In the genomic region with DNA sequence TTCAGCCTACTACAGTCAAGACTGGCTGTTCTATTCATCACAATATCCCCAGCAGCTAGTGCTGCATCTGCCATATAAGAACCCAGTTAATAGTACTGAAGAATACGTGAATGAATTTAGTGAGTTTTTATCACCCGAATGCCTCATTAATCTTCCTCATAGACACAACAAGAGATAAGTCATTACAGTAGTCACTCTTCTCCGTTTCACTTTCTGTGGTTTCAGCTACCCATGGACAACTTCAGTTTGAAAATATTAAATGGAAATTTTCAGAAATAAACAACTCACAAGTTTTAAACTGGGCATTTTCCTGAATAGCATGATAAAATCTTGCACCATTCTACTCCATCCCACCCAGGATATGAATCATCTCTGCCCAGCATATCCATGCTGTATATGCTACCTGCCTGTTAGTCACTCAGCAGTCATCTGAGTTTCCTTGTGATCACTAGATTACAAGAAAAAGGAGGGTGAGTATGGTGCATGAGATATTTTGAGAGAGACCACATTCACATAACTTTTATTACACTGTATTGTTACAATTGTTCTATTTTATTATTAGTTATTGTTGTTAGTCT, we compare ENCODE assay signal across 11 cellular contexts.
DNase-seq lines count a peak whose midpoint lies in the region; ATAC-seq and TF ChIP-seq lines count a peak whose summit lies in the region.
"Had no signal": no experiment of that assay in that cellular context is flagged by ENCODE, and none has a peak within 500 bp of the region (broad histone marks: within the 10 kb centered on the region; RNA-seq: fewer than 3 reads in every experiment).

No MANE protein-coding gene starts in this region.

- POLR2A ChIA-PET in PC-3 (lab: Charles Lee; ENCODE audit: unreplicated experiment) = no interaction called here

- H3K9ac ChIP-seq in PC-3 (ENCODE audit: low read length) (peak overlapping the region; percentile 78), MM.1S (ENCODE audit: low read length) (no peak overlapping the region)

- H3K36me3 ChIP-seq in PC-3 (ENCODE audit: low read depth, low read length) (no peaks in the 10 kb centered on the region), MM.1S (replicated peaks; ENCODE audit: insufficient read depth, low read length) (no peaks in the 10 kb centered on the region)

- peak overlapping the region; percentile 50 for H2AFZ ChIP-seq in PC-3 (ENCODE audit: low read length)
- H2AFZ ChIP-seq in MM.1S (ENCODE audit: low read length) = no peak overlapping the region

- H3K27ac ChIP-seq in PC-3 (ENCODE audit: low read length) (peak overlapping the region; percentile 97), MM.1S (ENCODE audit: low read length) (no peak overlapping the region)
- H3K27ac ChIP-seq: SK-N-MC had no signal

- H3K9me3 ChIP-seq in PC-3 (ENCODE audit: low read length) (no peaks in the 10 kb centered on the region), MM.1S (replicated peaks; ENCODE audit: insufficient read depth, low read length) (no peaks in the 10 kb centered on the region)

- H3K4me2 ChIP-seq in PC-3 (ENCODE audit: low read length) (peak overlapping the region; percentile 79), MM.1S (ENCODE audit: low read depth, low read length) (no peak overlapping the region)

- H3K4me3 ChIP-seq in PC-3 (ENCODE audit: low read length) (peak overlapping the region; percentile 37; the same call in 1 of the 2 replicates), fibroblast of villous mesenchyme (ENCODE audit: low read depth, low read length) (no peak overlapping the region), MM.1S (ENCODE audit: low read length) (no peak overlapping the region)
- H3K4me3 ChIP-seq: lung, SK-N-MC had no signal

- CTCF ChIA-PET in PC-3 (lab: Charles Lee) = no interaction called here

- intact Hi-C loops in PC-3 (cut with micrococcal nuclease) = loop anchor here (10.0 kb wide), 1 partner anchor 169 kb away; no protein-coding TSS in a partner anchor

- H3K9me3 Mint-ChIP-seq in HFFc6 = no peaks in the 10 kb centered on the region

- H3K79me2 ChIP-seq in PC-3 (ENCODE audit: low read length) (no peaks in the 10 kb centered on the region), MM.1S (ENCODE audit: low read length) (no peaks in the 10 kb centered on the region)

- TF ChIP-seq CTCF in HFFc6 (IDR thresholded peaks at IDR 0.05) (no peak), PC-3 (conservative IDR thresholded peaks at IDR 0.05; ENCODE audit: low read depth, low read length) (no peak), fibroblast of villous mesenchyme (IDR thresholded peaks at IDR 0.05; ENCODE audit: insufficient read depth, low read depth, low read length) (no peak), MM.1S (IDR thresholded peaks at IDR 0.05; ENCODE audit: low read length) (no peak)

- H3K4me3 Mint-ChIP-seq in HFFc6 = peak overlapping the region; percentile 64
- H3K4me3 Mint-ChIP-seq: effector memory CD8-positive, alpha-beta T cell had no signal

- ATAC-seq in PC-3 = peak; percentile 95
- ATAC-seq in GM18873 (IDR thresholded peaks at IDR 0.05; ENCODE audit: low FRiP score, unreplicated experiment) = no peak
- ATAC-seq: effector memory CD8-positive, alpha-beta T cell had no signal

- H3K27me3 ChIP-seq in PC-3 (ENCODE audit: low read length) = no peaks in the 10 kb centered on the region
- H3K27me3 ChIP-seq in MM.1S (replicated peaks; ENCODE audit: insufficient read depth, low read length) = no peaks in the 10 kb centered on the region

- DNase-seq in GM03348 (ENCODE audit: low spot score) = peak; percentile 36
- peak; percentile 77 for DNase-seq in HFFc6
- DNase-seq in PC-3 = peak; percentile 94
- peak; percentile 70 for DNase-seq in fibroblast of villous mesenchyme (ENCODE audit: low read depth)
- no peak for DNase-seq in MM.1S
- DNase-seq in stimulated activated CD4-positive, alpha-beta T cell treated with anti-CD3 and anti-CD28 coated beads, Interleukin-12 subunit alpha, Interleukin-12 subunit beta, amount 100 ng/mL, for 4 hours = no peak
- DNase-seq in NCI-H146 (lab: John Stamatoyannopoulos, UW) = no peak
- DNase-seq: effector memory CD8-positive, alpha-beta T cell had no signal

- H4K20me1 ChIP-seq in PC-3 (ENCODE audit: low read length) (no peaks in the 10 kb centered on the region), MM.1S (ENCODE audit: insufficient read depth, low read length) (no peaks in the 10 kb centered on the region)

- peaks cover 64% of the 10 kb centered on the region for H3K4me1 ChIP-seq in PC-3 (ENCODE audit: insufficient read depth, low read length)
- no peaks in the 10 kb centered on the region for H3K4me1 ChIP-seq in MM.1S (ENCODE audit: low read length)

- H3K36me3 Mint-ChIP-seq in HFFc6 (ENCODE audit: low read depth) = peaks cover 6% of the 10 kb centered on the region; the same call in 1 of the 2 replicates

- H3F3A ChIP-seq in PC-3 (ENCODE audit: low read length, unreplicated experiment) (peaks cover 13% of the 10 kb centered on the region), MM.1S (ENCODE audit: insufficient read depth, low read length) (no peaks in the 10 kb centered on the region)

- H3K27me3 Mint-ChIP-seq in HFFc6 (ENCODE audit: insufficient read depth) = no peaks in the 10 kb centered on the region
- H3K27me3 Mint-ChIP-seq: effector memory CD8-positive, alpha-beta T cell had no signal

- H3K4me1 Mint-ChIP-seq in HFFc6 (ENCODE audit: low read depth) = peaks cover 73% of the 10 kb centered on the region

- peak overlapping the region; percentile 76 for H3K27ac Mint-ChIP-seq in HFFc6
- H3K27ac Mint-ChIP-seq: effector memory CD8-positive, alpha-beta T cell had no signal

- H3K9me2 ChIP-seq in PC-3 (replicated peaks; ENCODE audit: low read length) = no peaks in the 10 kb centered on the region
- no peaks in the 10 kb centered on the region for H3K9me2 ChIP-seq in MM.1S (replicated peaks; ENCODE audit: insufficient read depth, low read length)

- TSS peak; percentile 80 for BruUV-seq in PC-3 (replicated peaks; lab: Mats Ljungman, UMichigan)

Comparison
In these comparisons a context has a peak if more than half of its experiments do, and no peak if none do; other contexts are left out.
1. DNase-seq: peak in GM03348 (single experiment), HFFc6 (single experiment), PC-3 (single experiment) and fibroblast of villous mesenchyme (single experiment); none in MM.1S (single experiment), stimulated activated CD4-positive, alpha-beta T cell treated with anti-CD3 and anti-CD28 coated beads, Interleukin-12 subunit alpha, Interleukin-12 subunit beta, amount 100 ng/mL, for 4 hours (single experiment) and NCI-H146 (single experiment).